In genomic region chr10:88592425-88592824, GRCh38 we compare ENCODE assay signal across 27 cellular contexts. TPM values are rescaled to one million over a fixed set of nuclear protein-coding genes. Genes with fewer than 3 reads are reported as not detected.
DNase-seq lines count a peak whose midpoint lies in the region; ATAC-seq, FAIRE-seq and TF ChIP-seq lines count a peak whose summit lies in the region.
"Had no signal": no experiment of that assay in that cellular context is flagged by ENCODE, and none has a peak within 500 bp of the region (broad histone marks: within the 10 kb centered on the region; RNA-seq: fewer than 3 reads in every experiment).

No MANE protein-coding gene starts in this region.

- FAIRE-seq in A549 (lab: Jason Lieb, UNC) (no peak), pancreas (lab: Jason Lieb, UNC) (no peak)
- FAIRE-seq: GM12878 had no signal

- peaks cover 12% of the 10 kb centered on the region for H3K4me1 Mint-ChIP-seq in CD14-positive monocyte
- H3K4me1 Mint-ChIP-seq: T-cell had no signal

- no peaks in the 10 kb centered on the region for H4K20me1 ChIP-seq in GM23248 (ENCODE audit: insufficient read depth)

- TF ChIP-seq CTCF in A549 (IDR thresholded peaks at IDR 0.05) (no peak), RWPE1 (conservative IDR thresholded peaks at IDR 0.05; ENCODE audit: low read depth) (no peak), foreskin keratinocyte (conservative IDR thresholded peaks at IDR 0.05) (no peak), CD14-positive monocyte (IDR thresholded peaks at IDR 0.05) (no peak), pancreas (IDR thresholded peaks at IDR 0.05) (no peak)

- no peaks in the 10 kb centered on the region for H3K9me2 ChIP-seq in GM23248 (ENCODE audit: insufficient read depth)

- no peak for TF ChIP-seq EP300 in A549 (IDR thresholded peaks at IDR 0.05)

- TF ChIP-seq POLR2A in A549 (IDR thresholded peaks at IDR 0.05; ENCODE audit: low read length), result no peak

- DNase-seq in A549 (ENCODE audit: low read depth in 1 of 2, low spot score in 1 of 2), result peak in 1 of 2 experiments; percentile 8
- DNase-seq in GM23248, result peak; percentile 4
- peak; percentile 61 for DNase-seq in RWPE1 (ENCODE audit: low spot score)
- DNase-seq in foreskin keratinocyte, result peak; percentile 57 to 81
- DNase-seq in CD14-positive monocyte (ENCODE audit: low spot score), result no peak
- no peak for DNase-seq in pancreas
- DNase-seq in mesenteric fat pad (ENCODE audit: low spot score), result no peak
- DNase-seq in stimulated activated CD4-positive, alpha-beta T cell treated with anti-CD3 and anti-CD28 coated beads, Interleukin-12 subunit alpha, Interleukin-12 subunit beta, amount 100 ng/mL, for 4 hours, result no peak
- DNase-seq: 8988T; DMS53; GOT3; Karpas-422; MM.1S; NCI-H1092; NCI-H1436; NCI-H1930; NCI-H2227 treated with DMSO at 0.1 percent for 48 hours; NCI-H510A treated with DMSO at 0.1 percent for 48 hours; NCI-H774; NK-92 treated with Interleukin-12 subunit alpha and Interleukin-12 subunit beta, amount 100 ng/mL, for 24 hours; SJCRH30; T-cell had no signal

- no peaks in the 10 kb centered on the region for H3K79me2 ChIP-seq in GM23248 (ENCODE audit: insufficient read depth)

- peak overlapping the region; percentile 27; the same call in 1 of the 3 replicates for H3K4me2 ChIP-seq in A549
- no peak overlapping the region for H3K4me2 ChIP-seq in GM23248 (ENCODE audit: unreplicated experiment)

- H3K4me1 ChIP-seq in A549 (peaks cover 11% of the 10 kb centered on the region; the same call in 2 of the 3 replicates), GM23248 (ENCODE audit: insufficient read depth) (peaks cover 4% of the 10 kb centered on the region; the same call in 1 of the 2 replicates), foreskin keratinocyte (peaks cover 10% of the 10 kb centered on the region), pancreas (no peaks in the 10 kb centered on the region)
- H3K4me1 ChIP-seq: SJCRH30 had no signal

- no peaks in the 10 kb centered on the region for H3K27me3 Mint-ChIP-seq in CD14-positive monocyte (ENCODE audit: low read depth in 3 of 3)

- no peak overlapping the region for H3K4me3 ChIP-seq in A549
- no peak overlapping the region for H3K4me3 ChIP-seq in GM23248
- H3K4me3 ChIP-seq in pancreas, result no peak overlapping the region
- H3K4me3 ChIP-seq: GM12878, SJCRH30 had no signal

- H3K4me3 Mint-ChIP-seq in CD14-positive monocyte, result no peak overlapping the region
- H3K4me3 Mint-ChIP-seq: T-cell had no signal

- CTCF ChIA-PET in A549 (lab: Yijun Ruan, JAX), result interaction anchor here (1.2 kb wide), 1 partner anchor 9 kb away, joined by 6 read pairs; the partner anchor contains the start of gene RNLS
- CTCF ChIA-PET in RWPE1 (lab: Yijun Ruan, JAX), result interaction anchor here (0.6 to 0.7 kb wide), 2 partner anchors 16 to 26 kb away, joined by 3 to 5 read pairs; no protein-coding TSS in a partner anchor

- H3K9me3 Mint-ChIP-seq in CD14-positive monocyte, result no peaks in the 10 kb centered on the region
- H3K9me3 Mint-ChIP-seq: T-cell had no signal

- no peak overlapping the region for H3K27ac Mint-ChIP-seq in CD14-positive monocyte
- H3K27ac Mint-ChIP-seq: T-cell had no signal

- no peaks in the 10 kb centered on the region for H3F3A ChIP-seq in GM23248 (ENCODE audit: insufficient read depth)

- no peak for TF ChIP-seq RAD21 in A549 (conservative IDR thresholded peaks at IDR 0.05 in 1 of 2, IDR thresholded peaks at IDR 0.05 in 1 of 2)

- ATAC-seq in A549, result no peak
- peak; percentile 75 for ATAC-seq in foreskin keratinocyte
- ATAC-seq in pancreas, result no peak
- ATAC-seq: GM12878, HCT116, Panc1, T-cell had no signal

- POLR2A ChIA-PET in A549 (lab: Yijun Ruan, JAX) (no interaction called here), RWPE1 (lab: Yijun Ruan, JAX; ENCODE audit: low non-redundant PET) (no interaction called here)

- no peak overlapping the region for H3K27ac ChIP-seq in A549
- no peak overlapping the region for H3K27ac ChIP-seq in GM23248
- no peak overlapping the region for H3K27ac ChIP-seq in RWPE1
- no peak overlapping the region for H3K27ac ChIP-seq in foreskin keratinocyte
- no peak overlapping the region for H3K27ac ChIP-seq in pancreas
- H3K27ac ChIP-seq: C4-2B, SJCRH30 had no signal

- no peak overlapping the region for H3K9ac ChIP-seq in GM23248

- H3K36me3 ChIP-seq in GM23248 (ENCODE audit: low read depth) (no peaks in the 10 kb centered on the region), pancreas (no peaks in the 10 kb centered on the region)
- H3K36me3 ChIP-seq: SJCRH30 had no signal

- H3K36me3 Mint-ChIP-seq in CD14-positive monocyte, result no peaks in the 10 kb centered on the region
- H3K36me3 Mint-ChIP-seq: T-cell had no signal

- WGBS in A549 (ENCODE audit: missing lambda C conversion rate), result 47% methylated on average over 1 of the region's 1 CpG
- WGBS in GM23248 (ENCODE audit: low coverage in 1 of 2, low lambda C conversion rate in 2 of 2, missing lambda C conversion rate in 2 of 2), 2 experiments, result 74 to 76% methylated on average over 1 of the region's 1 CpG
- WGBS in pancreas, 2 donors, result 91 to 93% methylated on average over 1 of the region's 1 CpG

- in situ Hi-C loops in GM23248 (cut with MboI), result no loop called here

- H3K9me3 ChIP-seq in A549, result no peaks in the 10 kb centered on the region
- no peaks in the 10 kb centered on the region for H3K9me3 ChIP-seq in GM23248 (ENCODE audit: low read depth)
- no peaks in the 10 kb centered on the region for H3K9me3 ChIP-seq in pancreas
- H3K9me3 ChIP-seq: SJCRH30 had no signal

- intact Hi-C loops in CD14-positive monocyte (cut with micrococcal nuclease), result no loop called here
- intact Hi-C loops in pancreas (cut with DNase I), result no loop called here

- no peak overlapping the region for H2AFZ ChIP-seq in GM23248

- H3K27me3 ChIP-seq in GM23248 (replicated peaks; ENCODE audit: insufficient read depth) (no peaks in the 10 kb centered on the region), foreskin keratinocyte (no peaks in the 10 kb centered on the region), pancreas (no peaks in the 10 kb centered on the region)
- H3K27me3 ChIP-seq: SJCRH30 had no signal

TF ChIP-seq in A549, 52 proteins besides CTCF, POLR2A, EP300 and RAD21 (continues in another document):
- TF ChIP-seq ZNF302 (CRISPR knock-in tag; IDR thresholded peaks at IDR 0.05), result no peak
- no peak for TF ChIP-seq KDM5A (IDR thresholded peaks at IDR 0.05)
- no peak for TF ChIP-seq ZC3H11A (IDR thresholded peaks at IDR 0.05)
- TF ChIP-seq CHD2 (IDR thresholded peaks at IDR 0.05; ENCODE audit: low read length, partially characterized antibody), result no peak
- TF ChIP-seq MAZ (IDR thresholded peaks at IDR 0.05; ENCODE audit: borderline replicate concordance, low read depth, low read length), result no peak
- TF ChIP-seq POLR2AphosphoS2 (conservative IDR thresholded peaks at IDR 0.05; ENCODE audit: low read length), result no peak
- TF ChIP-seq PHF8 (IDR thresholded peaks at IDR 0.05; ENCODE audit: borderline replicate concordance, low read depth), result no peak
- TF ChIP-seq RARB (CRISPR knock-in tag; IDR thresholded peaks at IDR 0.05), result no peak
- no peak for TF ChIP-seq FOSB (CRISPR knock-in tag; IDR thresholded peaks at IDR 0.05)

RNA-seq across cellular contexts. Expression of gene LIPJ, which starts 5.9 kb away (rescaled TPM):
- polyA plus RNA-seq in A549 (2011; rRNA removed) (not detected in 2 replicates), A549 (2017; fragmentation: RNase III; extraction: RNeasy Plus Mini Kit Qiagen cat#74134 plus additional on column Dnase treatment) (not detected in 3 replicates), GM23248 (2016; fragmentation: Nextera tagmentation; extraction: Ambion mirVana) (0.18 TPM in 1 of 2 replicates, not detected in the other), foreskin keratinocyte (not detected in 2 replicates), CD14-positive monocyte (not detected), pancreas (1 to 10 TPM in 1 of 2 donors, under 1 TPM in 1; 0.53 to 1.2 TPM)
- polyA plus RNA-seq in A549 (2012; cell fraction: cytosol; rRNA removed), result not detected in 2 replicates
- not detected in 2 replicates for polyA plus RNA-seq in A549 (2012; cell fraction: nucleus; rRNA removed)
- polyA minus RNA-seq in A549 (2011; rRNA and poly(A)+ RNA removed), result not detected in 2 replicates
- not detected in 2 replicates for total RNA-seq in GM23248 (2014; rRNA removed; shearing (Covaris generic))
- total RNA-seq in foreskin keratinocyte (not detected in 2 replicates), pancreas (under 1 TPM; 0.04 to 0.47 (median 0.20) TPM), mesenteric fat pad (not detected)
- total RNA-seq: SJCRH30 had no signal
- polyA plus RNA-seq: AG04450 had no signal

RNA-seq across cellular contexts. Expression of gene RNLS, which starts 9.3 kb away (rescaled TPM):
- polyA plus RNA-seq in A549 (2011; rRNA removed) (16.8 and 20.0 TPM in 2 replicates), A549 (2017; fragmentation: RNase III; extraction: RNeasy Plus Mini Kit Qiagen cat#74134 plus additional on column Dnase treatment) (11.7 to 13.2 TPM (median 11.7 TPM) in 3 replicates), GM23248 (2016; fragmentation: Nextera tagmentation; extraction: Ambion mirVana) (9.3 and 11.5 TPM in 2 replicates), foreskin keratinocyte (5.0 and 5.3 TPM in 2 replicates), CD14-positive monocyte (1 to 10 TPM; 3.3 to 3.7 TPM), pancreas (1 to 10 TPM; 2.5 to 6.4 TPM)
- polyA plus RNA-seq in A549 (2012; cell fraction: cytosol; rRNA removed), result 9.6 and 11.7 TPM in 2 replicates
- polyA plus RNA-seq in A549 (2012; cell fraction: nucleus; rRNA removed), result 6.3 and 7.2 TPM in 2 replicates
- polyA minus RNA-seq in A549 (2011; rRNA and poly(A)+ RNA removed), result 9.7 and 14.0 TPM in 2 replicates
- total RNA-seq in GM23248 (2014; rRNA removed; shearing (Covaris generic)), result 15.3 and 23.1 TPM in 2 replicates
- total RNA-seq in foreskin keratinocyte (5.8 and 6.0 TPM in 2 replicates), pancreas (1 to 10 TPM; 4.6 to 6.4 (median 5.9) TPM), mesenteric fat pad (10.2 TPM)
- total RNA-seq: SJCRH30 had no signal

Comparison
In these comparisons a context has a peak if more than half of its experiments do, and no peak if none do; other contexts are left out.
1. DNase-seq: peak in GM23248 (single experiment), RWPE1 (single experiment) and foreskin keratinocyte (2 of 2); none in CD14-positive monocyte (single experiment), pancreas (0 of 6), mesenteric fat pad (single experiment) and stimulated activated CD4-positive, alpha-beta T cell treated with anti-CD3 and anti-CD28 coated beads, Interleukin-12 subunit alpha, Interleukin-12 subunit beta, amount 100 ng/mL, for 4 hours (single experiment).